In genomic region chr1:80075351-80075750, GRCh38 we compare ENCODE assay signal across 22 cellular contexts.
"Had no signal": no experiment of that assay in that cellular context is flagged by ENCODE, and none has a peak within 500 bp of the region (broad histone marks: within the 10 kb centered on the region; RNA-seq: fewer than 3 reads in every experiment).

No MANE protein-coding gene starts in this region.

- H3K79me2 ChIP-seq: hepatocyte had no signal

- H3K27ac ChIP-seq: colonic mucosa, epithelial cell of prostate, foreskin keratinocyte, gastroesophageal sphincter, heart left ventricle, hepatocyte, lower lobe of right lung had no signal

- H3K4me2 ChIP-seq: hepatocyte had no signal

- H3K4me3 ChIP-seq: colonic mucosa, gastroesophageal sphincter, heart left ventricle, hepatocyte, lower lobe of right lung had no signal

- H3K27me3 Mint-ChIP-seq: dendritic cell treated with granulocyte-macrophage colony-stimulating factor and Interleukin-4, amounts not matched to agents 40 ng/mL and 50 ng/mL, for 4 days; effector memory CD8-positive, alpha-beta T cell had no signal

- H3K27ac Mint-ChIP-seq: dendritic cell treated with granulocyte-macrophage colony-stimulating factor and Interleukin-4, amounts not matched to agents 40 ng/mL and 50 ng/mL, for 4 days; effector memory CD8-positive, alpha-beta T cell; endodermal cell; immature natural killer cell; mesothelial cell of epicardium had no signal

- DNase-seq: colonic mucosa; cortex of kidney; effector CD8-positive, alpha-beta T cell; effector memory CD8-positive, alpha-beta T cell; endodermal cell; erythroblast; foreskin keratinocyte; heart left ventricle; hypothalamus; immature natural killer cell; islet precursor cell; kidney; kidney glomerular epithelial cell; left colon; left ventricle myocardium superior; lower lobe of right lung; mesenchymal stem cell had no signal

- H2AFZ ChIP-seq: hepatocyte had no signal

- H3K36me3 ChIP-seq: colonic mucosa, gastroesophageal sphincter, heart left ventricle, lower lobe of right lung had no signal

- H3K9me3 ChIP-seq: colonic mucosa, gastroesophageal sphincter, lower lobe of right lung had no signal

- H3K4me3 Mint-ChIP-seq: dendritic cell treated with granulocyte-macrophage colony-stimulating factor and Interleukin-4, amounts not matched to agents 40 ng/mL and 50 ng/mL, for 4 days; effector memory CD8-positive, alpha-beta T cell; endodermal cell; immature natural killer cell; mesothelial cell of epicardium had no signal

- H3K4me1 Mint-ChIP-seq: immature natural killer cell, mesothelial cell of epicardium had no signal

- H3K9me3 Mint-ChIP-seq: endodermal cell, mesothelial cell of epicardium had no signal

- H3K4me1 ChIP-seq: colonic mucosa, foreskin keratinocyte, gastroesophageal sphincter, heart left ventricle, lower lobe of right lung had no signal

- H3K36me3 Mint-ChIP-seq: immature natural killer cell, mesothelial cell of epicardium had no signal

- H3K27me3 ChIP-seq: colonic mucosa, foreskin keratinocyte, gastroesophageal sphincter, heart left ventricle, hepatocyte had no signal
